16 cellular contexts compared by ENCODE assay signal in genomic region chr9:85895685-85896084, GRCh38.
"Had no signal": no experiment of that assay in that cellular context is flagged by ENCODE, and none has a peak within 500 bp of the region (broad histone marks: within the 10 kb centered on the region; RNA-seq: fewer than 3 reads in every experiment).

No MANE protein-coding gene starts in this region.

- H3K27ac ChIP-seq: foreskin keratinocyte, transverse colon, vagina had no signal

- H3K27me3 ChIP-seq: foreskin keratinocyte, transverse colon, vagina had no signal

- H3K36me3 ChIP-seq: transverse colon, vagina had no signal

- H3K4me1 ChIP-seq: foreskin keratinocyte, transverse colon, vagina had no signal

- DNase-seq: activated CD4-positive, CD25-positive, alpha-beta regulatory T cell treated with anti-CD3 and anti-CD28 coated beads, Interleukin-2, amount 50 U/mL, for 72 hours; activated naive CD4-positive, alpha-beta T cell; activated T-cell treated with anti-CD3 and anti-CD28 coated beads for 4 hours; anterior cingulate cortex; cortex of kidney; effector CD4-positive, alpha-beta T cell; foreskin keratinocyte; kidney glomerular epithelial cell; mesendoderm; occipital lobe; right cardiac atrium; small intestine; stimulated activated CD4-positive, alpha-beta T cell treated with anti-CD3 and anti-CD28 coated beads, Interleukin-4, amount 100 ng/mL, for 24 hours; stimulated activated naive CD4-positive, alpha-beta T cell; transverse colon had no signal

- H3K4me3 ChIP-seq: transverse colon, vagina had no signal

- ATAC-seq: foreskin keratinocyte, right cardiac atrium had no signal

- H3K9me3 ChIP-seq: transverse colon, vagina had no signal
